In genomic region chr7:132441935-132442334, GRCh38 we compare ENCODE assay signal across 25 cellular contexts.
"Had no signal": no experiment of that assay in that cellular context is flagged by ENCODE, and none has a peak within 500 bp of the region (broad histone marks: within the 10 kb centered on the region; RNA-seq: fewer than 3 reads in every experiment).

No MANE protein-coding gene starts in this region.

- H3K36me3 Mint-ChIP-seq: brain; stimulated activated memory B cell treated with anti-CD40 and anti-IgM and Interleukin-4, amounts not matched to agents 10 μg/mL and 1 μg/mL and 100 μg/mL, for 72 hours had no signal

- H3K9ac ChIP-seq: parathyroid adenoma had no signal

- H3K27me3 ChIP-seq: foreskin keratinocyte, sigmoid colon, stomach, suprapubic skin, tibial nerve had no signal

- H3K4me2 ChIP-seq: smooth muscle cell had no signal

- H3K9me3 ChIP-seq: sigmoid colon, stomach, suprapubic skin, tibial nerve had no signal

- DNase-seq: activated CD4-positive, alpha-beta T cell treated with anti-CD3 and anti-CD28 coated beads, Interleukin-2, amount 50 U/mL, for 48 hours; activated CD4-positive, CD25-positive, alpha-beta regulatory T cell treated with anti-CD3 and anti-CD28 coated beads, Interleukin-2, amount 50 U/mL, for 72 hours; activated effector memory CD4-positive, alpha-beta T cell treated with anti-CD3 and anti-CD28 coated beads, Interleukin-2, amount 50 U/mL, for 16 hours; activated naive CD4-positive, alpha-beta T cell treated with anti-CD3 and anti-CD28 coated beads, Interleukin-2, amount 10 ng/mL, durations not matched to agents 7 days and 5 days; caudate nucleus; dermis blood vessel endothelial cell; effector CD8-positive, alpha-beta T cell; erythroblast; foreskin keratinocyte; hippocampal formation; nephron progenitor cell; nucleus accumbens; sigmoid colon; stimulated activated CD4-positive, alpha-beta T cell treated with anti-CD3 and anti-CD28 coated beads, Interleukin-15, amount 100 ng/mL, for 24 hours; stomach; SW 1271; T-helper 2 cell had no signal

- H3K4me1 Mint-ChIP-seq: memory B cell had no signal

- H3K36me3 ChIP-seq: sigmoid colon, stomach, suprapubic skin, tibial nerve had no signal

- H3K4me3 ChIP-seq: sigmoid colon, smooth muscle cell, stomach, suprapubic skin, tibial nerve had no signal

- H3K27ac Mint-ChIP-seq: activated naive CD4-positive, alpha-beta T cell treated with anti-CD3 and anti-CD28 coated beads, Interleukin-2, amount 10 ng/mL, durations not matched to agents 7 days and 5 days; brain; memory B cell; nephron progenitor cell; stimulated activated memory B cell treated with anti-CD40 and anti-IgM and Interleukin-4, amounts not matched to agents 10 μg/mL and 1 μg/mL and 100 μg/mL, for 72 hours had no signal

- ATAC-seq: foreskin keratinocyte; stimulated activated memory B cell treated with anti-CD40 and anti-IgM and Interleukin-4, amounts not matched to agents 10 μg/mL and 1 μg/mL and 100 μg/mL, for 72 hours had no signal

- H3K4me3 Mint-ChIP-seq: activated naive CD4-positive, alpha-beta T cell treated with anti-CD3 and anti-CD28 coated beads, Interleukin-2, amount 10 ng/mL, durations not matched to agents 7 days and 5 days; brain; memory B cell; nephron progenitor cell; stimulated activated memory B cell treated with anti-CD40 and anti-IgM and Interleukin-4, amounts not matched to agents 10 μg/mL and 1 μg/mL and 100 μg/mL, for 72 hours had no signal

- H3K4me1 ChIP-seq: foreskin keratinocyte, parathyroid adenoma, sigmoid colon, suprapubic skin had no signal

- H3K27ac ChIP-seq: foreskin keratinocyte, parathyroid adenoma, sigmoid colon, stomach, suprapubic skin, tibial nerve, VCaP had no signal

- H3K9me3 Mint-ChIP-seq: nephron progenitor cell had no signal
